9 cellular contexts compared by ENCODE assay signal in genomic region chr7:137933270-137934017, GRCh38.
DNase-seq lines count a peak whose midpoint lies in the region; ATAC-seq and TF ChIP-seq lines count a peak whose summit lies in the region.
"Had no signal": no experiment of that assay in that cellular context is flagged by ENCODE, and none has a peak within 500 bp of the region (broad histone marks: within the 10 kb centered on the region; RNA-seq: fewer than 3 reads in every experiment).

No MANE protein-coding gene starts in this region.

- peaks cover 72% of the 10 kb centered on the region for H3K79me2 ChIP-seq in ACC112 (ENCODE audit: control insufficient read depth, insufficient read depth, low read length, unreplicated experiment)

- H3K27me3 ChIP-seq in ACC112 (ENCODE audit: insufficient read depth, low read length), result no peaks in the 10 kb centered on the region
- H3K27me3 ChIP-seq in dorsolateral prefrontal cortex, result no peaks in the 10 kb centered on the region

- intact Hi-C loops in dorsolateral prefrontal cortex (cut with DNase I), result no loop called here

- no peak for TF ChIP-seq CTCF in dorsolateral prefrontal cortex (IDR thresholded peaks at IDR 0.05 in 54 of 56, conservative IDR thresholded peaks at IDR 0.05 in 2 of 56; ENCODE audit: low read depth in 1 of 56, partially characterized antibody in 56 of 56)

- H3K4me3 ChIP-seq in ACC112 (ENCODE audit: low read depth, low read length) (peak overlapping the region; percentile 43), dorsolateral prefrontal cortex (peak overlapping the region in 3 of 59 donors; percentile 11 to 33 (median 29))

- H3K27ac ChIP-seq in ACC112 (ENCODE audit: low read depth, low read length) (peak overlapping the region; percentile 94), dorsolateral prefrontal cortex (peak overlapping the region in 44 of 59 donors; percentile 5 to 80 (median 41))

- H2AFZ ChIP-seq in ACC112 (ENCODE audit: low read length, unreplicated experiment), result no peak overlapping the region

- DNase-seq in M059J (ENCODE audit: low read depth), result peak; percentile 86
- no peak for DNase-seq in dorsolateral prefrontal cortex
- DNase-seq in myocyte (ENCODE audit: low read depth), result peak; percentile 50
- DNase-seq in NCI-H187 treated with DMSO at 0.1 percent for 48 hours (lab: John Stamatoyannopoulos, UW), result no peak
- no peak for DNase-seq in NCI-H1930 (lab: John Stamatoyannopoulos, UW)
- DNase-seq: DND-41 had no signal

- peaks cover 3% of the 10 kb centered on the region; the same call in 1 of the 2 replicates for H3K36me3 ChIP-seq in ACC112 (ENCODE audit: insufficient read depth, low read length)

- ATAC-seq in GM18873 (IDR thresholded peaks at IDR 0.05; ENCODE audit: low FRiP score, unreplicated experiment), result no peak
- no peak for ATAC-seq in HG03196 (IDR thresholded peaks at IDR 0.05; ENCODE audit: unreplicated experiment)

- peaks cover 75% of the 10 kb centered on the region for H3K4me1 ChIP-seq in ACC112 (ENCODE audit: control insufficient read depth, insufficient read depth, low read length, unreplicated experiment)

Comparison
In these comparisons a context has a peak if more than half of its experiments do, and no peak if none do; other contexts are left out.
1. DNase-seq: peak in M059J (single experiment) and myocyte (single experiment); none in dorsolateral prefrontal cortex (0 of 10), NCI-H187 treated with DMSO at 0.1 percent for 48 hours (single experiment) and NCI-H1930 (0 of 2).